In genomic region chr22:20116951-20117645, GRCh38 we compare ENCODE assay signal across 8 cellular contexts. TPM values are rescaled to one million over a fixed set of nuclear protein-coding genes. Genes with fewer than 3 reads are reported as not detected.
A peak's percentile ranks its signal among the peaks of the same experiment; 100 is the strongest.
DNase-seq lines count a peak whose midpoint lies in the region; TF ChIP-seq lines count a peak whose summit lies in the region.

Gene TRMT2A (minus strand): TSS chr22:20117226. CDS start chr22:20116906, 320 bp downstream.

- H4K20me1 ChIP-seq in H9 (ENCODE audit: control insufficient read depth, insufficient read depth, insufficient read length) (no peaks in the 10 kb centered on the region), neural progenitor cell (ENCODE audit: low read depth) (peaks cover 40% of the 10 kb centered on the region)

- H3K27me3 ChIP-seq in H9 (ENCODE audit: insufficient read depth, low read length), result no peaks in the 10 kb centered on the region
- H3K27me3 ChIP-seq in MG63, result no peaks in the 10 kb centered on the region
- no peaks in the 10 kb centered on the region for H3K27me3 ChIP-seq in neural progenitor cell

- no peak within 1 kb of the TSS for H3K23ac ChIP-seq in H9 (ENCODE audit: insufficient read length, low read depth, low read length)

- H3K4ac ChIP-seq in H9 (ENCODE audit: low read depth, low read length), result peak within 1 kb of the TSS; percentile 98; the same call in 1 of the 2 replicates

- peaks cover 12 to 16% of the 10 kb centered on the region in 2 experiments for H3K4me1 Mint-ChIP-seq in H9
- peaks cover 24% of the 10 kb centered on the region for H3K4me1 Mint-ChIP-seq in neural progenitor cell

- H4K8ac ChIP-seq in H9 (replicated peaks; ENCODE audit: insufficient read length, low read depth, low read length), result no peak within 1 kb of the TSS

- peak within 1 kb of the TSS; percentile 25 for H2BK120ac ChIP-seq in H9 (ENCODE audit: low read depth, low read length, poor library complexity, severe bottlenecking)

- no peak within 1 kb of the TSS for H4K5ac ChIP-seq in H9 (ENCODE audit: insufficient read length, low read depth, low read length)

- H3F3A ChIP-seq in neural progenitor cell (ENCODE audit: low read depth), result peaks cover 24% of the 10 kb centered on the region

- H3K36me3 ChIP-seq in ES-I3 (ENCODE audit: insufficient read depth, low read length) (peaks cover 20% of the 10 kb centered on the region), MG63 (peaks cover 82% of the 10 kb centered on the region), neural progenitor cell (peaks cover 3% of the 10 kb centered on the region)

- peak within 1 kb of the TSS; percentile 97 for H3K4me3 ChIP-seq in MG63
- H3K4me3 ChIP-seq in foreskin fibroblast (ENCODE audit: low read depth in 1 of 2, low read length in 2 of 2), result peak within 1 kb of the TSS; percentile 98 to 99
- peak within 1 kb of the TSS; percentile 99 for H3K4me3 ChIP-seq in neural progenitor cell

- H3K4me1 ChIP-seq in ES-I3 (ENCODE audit: insufficient read depth, low read length) (peaks cover 7% of the 10 kb centered on the region), H9 (ENCODE audit: insufficient read depth, low read length) (no peaks in the 10 kb centered on the region), neural progenitor cell (peaks cover 14% of the 10 kb centered on the region)

- H3K23me2 ChIP-seq in H9 (ENCODE audit: insufficient read length, low read depth, low read length, poor library complexity, severe bottlenecking), result peaks cover 8% of the 10 kb centered on the region

- H3K9me3 Mint-ChIP-seq in H9 (no peaks in the 10 kb centered on the region), neural progenitor cell (peaks cover 2% of the 10 kb centered on the region)

- H3K18ac ChIP-seq in H9 (ENCODE audit: insufficient read length, low read depth, low read length), result peak within 1 kb of the TSS; percentile 89

- peak within 1 kb of the TSS; percentile 96 for H4K91ac ChIP-seq in H9 (ENCODE audit: insufficient read length, low read depth, low read length)

- H3K56ac ChIP-seq in H9 (ENCODE audit: insufficient read length, low read depth, low read length), result peak within 1 kb of the TSS; percentile 39

- H3K4me3 Mint-ChIP-seq in H9 (peak within 1 kb of the TSS; percentile 92 to 94), neural progenitor cell (peak within 1 kb of the TSS; percentile 94)

- H3K27me3 Mint-ChIP-seq in H9 (ENCODE audit: low read depth) (no peaks in the 10 kb centered on the region), neural progenitor cell (ENCODE audit: insufficient read depth, low read depth) (peaks cover 4% of the 10 kb centered on the region)

- H2BK5ac ChIP-seq in H9 (ENCODE audit: insufficient read length, low read length), result no peak within 1 kb of the TSS

- H2BK12ac ChIP-seq in H9 (ENCODE audit: insufficient read length, low read depth, low read length), result no peak within 1 kb of the TSS

- peaks cover 14% of the 10 kb centered on the region for H3K79me1 ChIP-seq in H9 (ENCODE audit: insufficient read depth, low read depth, low read length, poor library complexity, severe bottlenecking)

- H3K27ac ChIP-seq in H9 (ENCODE audit: insufficient read length, low read depth, low read length) (no peak within 1 kb of the TSS), neural progenitor cell (peak within 1 kb of the TSS; percentile 84)

- H3K9me3 ChIP-seq in ES-I3 (ENCODE audit: control insufficient read depth, insufficient read depth, low read length) (no peaks in the 10 kb centered on the region), H9 (ENCODE audit: control insufficient read depth, low read depth, low read length) (no peaks in the 10 kb centered on the region), MG63 (no peaks in the 10 kb centered on the region), neural progenitor cell (ENCODE audit: low read depth) (no peaks in the 10 kb centered on the region)

- peak within 1 kb of the TSS; percentile 37; the same call in 1 of the 2 replicates for H2BK15ac ChIP-seq in H9 (ENCODE audit: low read depth, low read length)

- H3K4me2 ChIP-seq in H9 (ENCODE audit: insufficient read depth, insufficient read length, low read length), result peak within 1 kb of the TSS; percentile 74
- peak within 1 kb of the TSS; percentile 99 for H3K4me2 ChIP-seq in neural progenitor cell

- TF ChIP-seq CTCF in H9 (conservative IDR thresholded peaks at IDR 0.05) (peak; percentile 34; the same call in 1 of the 3 replicates), foreskin fibroblast (IDR thresholded peaks at IDR 0.05; ENCODE audit: low read depth, low read length) (no peak), neural progenitor cell (IDR thresholded peaks at IDR 0.05) (peak; percentile 45)

- H2AK5ac ChIP-seq in H9 (ENCODE audit: insufficient read length, low read length), result no peak within 1 kb of the TSS

- no peak within 1 kb of the TSS for H3T11ph ChIP-seq in H9 (ENCODE audit: low read length)

- WGBS in H9 (ENCODE audit: extremely low coverage, insufficient read length, low lambda C conversion rate), result no CpG with 5 or more reads among the region's 93 CpGs

- peaks cover 39% of the 10 kb centered on the region for H3K79me2 ChIP-seq in H9 (ENCODE audit: insufficient read depth, low read length)
- peaks cover 67% of the 10 kb centered on the region for H3K79me2 ChIP-seq in neural progenitor cell (ENCODE audit: low read depth)

- H3K36me3 Mint-ChIP-seq in H9 (ENCODE audit: insufficient read depth in 1 of 3, low read depth in 3 of 3) (peaks cover 40 to 60% (median 54%) of the 10 kb centered on the region in 3 experiments), neural progenitor cell (peaks cover 13% of the 10 kb centered on the region)

- H2BK20ac ChIP-seq in H9 (ENCODE audit: low read depth, low read length, poor library complexity, severe bottlenecking), result no peak within 1 kb of the TSS

- no peak within 1 kb of the TSS for H2AFZ ChIP-seq in H9 (ENCODE audit: low read length)
- peak within 1 kb of the TSS; percentile 92 for H2AFZ ChIP-seq in neural progenitor cell (replicated peaks)

- DNase-seq in H9 (peak; percentile 98), MG63 (peak; percentile 97), SHP77 treated with DMSO at 0.1 percent for 48 hours (lab: John Stamatoyannopoulos, UW) (peak; percentile 90), activated gamma-delta T cell (lab: John Stamatoyannopoulos, UW) (peak; percentile 95), foreskin fibroblast (peak; percentile 99 to 100), neural progenitor cell (ENCODE audit: low spot score) (peak; percentile 99), stromal cell of bone marrow (ENCODE audit: low read depth) (peak; percentile 97)

- H3K27ac Mint-ChIP-seq in H9 (peak within 1 kb of the TSS; percentile 80 to 97 (median 95); a peak in 6 of 7 replicates), neural progenitor cell (peak within 1 kb of the TSS; percentile 69)

- H3K9ac ChIP-seq in ES-I3 (ENCODE audit: low read depth, low read length), result peak within 1 kb of the TSS; percentile 94
- peak within 1 kb of the TSS; percentile 100 for H3K9ac ChIP-seq in H9 (ENCODE audit: extremely low read depth, insufficient read length, low read length)
- peak within 1 kb of the TSS; percentile 99 for H3K9ac ChIP-seq in neural progenitor cell

- H3K14ac ChIP-seq in H9 (ENCODE audit: insufficient read depth, low read length), result peak within 1 kb of the TSS; percentile 95

RNA-seq across cellular contexts. Expression of gene TRMT2A, which starts in this region (rescaled TPM):
- total RNA-seq in H9 (2021), result 58.2 and 65.0 TPM in 2 replicates
- 39.4 and 43.4 TPM in 2 replicates for total RNA-seq in MG63 (2014; rRNA removed; shearing (Covaris generic); ENCODE audit: low replicate concordance)
- total RNA-seq in neural progenitor cell (ENCODE audit: low replicate concordance), result 24.3 and 39.7 TPM in 2 replicates
